In genomic region chr17:58270476-58271290, GRCh38 we compare ENCODE assay signal across 16 cellular contexts. TPM values are rescaled to one million over a fixed set of nuclear protein-coding genes. Genes with fewer than 3 reads are reported as not detected.
A peak's percentile ranks its signal among the peaks of the same experiment; 100 is the strongest.
DNase-seq lines count a peak whose midpoint lies in the region; ATAC-seq and TF ChIP-seq lines count a peak whose summit lies in the region.
"Had no signal": no experiment of that assay in that cellular context is flagged by ENCODE, and none has a peak within 500 bp of the region (broad histone marks: within the 10 kb centered on the region; RNA-seq: fewer than 3 reads in every experiment).

No MANE protein-coding gene starts in this region.

- no peak overlapping the region for H2AFZ ChIP-seq in DND-41 (ENCODE audit: low read depth, low read length)

- H3K36me3 Mint-ChIP-seq in activated CD8-positive, alpha-beta memory T cell treated with anti-CD3 and anti-CD28 coated beads, Interleukin-2, amount 10 ng/mL, durations not matched to agents 7 days and 5 days = no peaks in the 10 kb centered on the region
- H3K36me3 Mint-ChIP-seq in memory B cell (no peaks in the 10 kb centered on the region), CD14-positive monocyte (peaks cover 31 to 36% of the 10 kb centered on the region in 2 donors)

- H3K79me2 ChIP-seq in DND-41 (ENCODE audit: insufficient read depth, low read length) = no peaks in the 10 kb centered on the region

- intact Hi-C loops in CD14-positive monocyte (cut with micrococcal nuclease) = no loop called here

- no peaks in the 10 kb centered on the region for H3K4me1 ChIP-seq in DND-41 (ENCODE audit: insufficient read depth, low read length)
- H3K4me1 ChIP-seq: gastrocnemius medialis, transverse colon had no signal

- peaks cover 11% of the 10 kb centered on the region for H3K27me3 Mint-ChIP-seq in activated CD8-positive, alpha-beta memory T cell treated with anti-CD3 and anti-CD28 coated beads, Interleukin-2, amount 10 ng/mL, durations not matched to agents 7 days and 5 days
- peaks cover 20% of the 10 kb centered on the region for H3K27me3 Mint-ChIP-seq in memory B cell
- peaks cover 1 to 7% (median 3%) of the 10 kb centered on the region in 3 donors for H3K27me3 Mint-ChIP-seq in CD14-positive monocyte (ENCODE audit: low read depth in 3 of 3)

- no peak overlapping the region for H3K27ac Mint-ChIP-seq in activated CD8-positive, alpha-beta memory T cell treated with anti-CD3 and anti-CD28 coated beads, Interleukin-2, amount 10 ng/mL, durations not matched to agents 7 days and 5 days
- H3K27ac Mint-ChIP-seq in memory B cell = no peak overlapping the region
- H3K27ac Mint-ChIP-seq in CD14-positive monocyte = no peak overlapping the region
- H3K27ac Mint-ChIP-seq: nephron; T-helper 2 cell treated with Interferon-gamma antibody and Interleukin-4, amounts not matched to agents 5 μg/mL and 100 μg/mL, for 36 hours had no signal

- DNase-seq in DND-41 (no peak), H7 (peak; percentile 80), memory B cell (ENCODE audit: low spot score in 2 of 2) (no peak), NOMO-1 treated with DMSO at 0.1 percent for 48 hours (lab: John Stamatoyannopoulos, UW; ENCODE audit: unreplicated experiment) (no peak), CD14-positive monocyte (ENCODE audit: low spot score) (no peak)
- DNase-seq in activated CD8-positive, alpha-beta memory T cell treated with anti-CD3 and anti-CD28 coated beads, Interleukin-2, amount 10 ng/mL, durations not matched to agents 7 days and 5 days = peak; percentile 34
- DNase-seq in stimulated activated CD4-positive, alpha-beta T cell treated with anti-CD3 and anti-CD28 coated beads, Interleukin-4, amount 100 ng/mL, for 1 hour = no peak
- DNase-seq: gastrocnemius medialis, IMR-90, kidney glomerular epithelial cell, NCI-H1930, transverse colon had no signal

- H4K20me1 ChIP-seq in DND-41 (ENCODE audit: insufficient read depth, low read length) = no peaks in the 10 kb centered on the region

- H3K4me3 Mint-ChIP-seq in activated CD8-positive, alpha-beta memory T cell treated with anti-CD3 and anti-CD28 coated beads, Interleukin-2, amount 10 ng/mL, durations not matched to agents 7 days and 5 days = no peak overlapping the region
- H3K4me3 Mint-ChIP-seq in memory B cell = no peak overlapping the region
- H3K4me3 Mint-ChIP-seq in CD14-positive monocyte = no peak overlapping the region
- H3K4me3 Mint-ChIP-seq: nephron; T-helper 2 cell treated with Interferon-gamma antibody and Interleukin-4, amounts not matched to agents 5 μg/mL and 100 μg/mL, for 36 hours had no signal

- H3K4me2 ChIP-seq in DND-41 (ENCODE audit: insufficient read depth, low read length) = no peak overlapping the region

- ATAC-seq in DND-41 (ENCODE audit: insufficient read depth, low read depth) = no peak
- peak; percentile 27 for ATAC-seq in activated CD8-positive, alpha-beta memory T cell treated with anti-CD3 and anti-CD28 coated beads, Interleukin-2, amount 10 ng/mL, durations not matched to agents 7 days and 5 days
- ATAC-seq in memory B cell (ENCODE audit: low read depth) = peak; percentile 31
- no peak for ATAC-seq in GM18858 (IDR thresholded peaks at IDR 0.05; ENCODE audit: unreplicated experiment)
- ATAC-seq: gastrocnemius medialis had no signal

- peak; percentile 29 for TF ChIP-seq CTCF in DND-41 (IDR thresholded peaks at IDR 0.05; ENCODE audit: borderline replicate concordance, extremely low read depth, low read length, poor library complexity, severe bottlenecking)
- no peak for TF ChIP-seq CTCF in CD14-positive monocyte (IDR thresholded peaks at IDR 0.05)

- H3K4me3 ChIP-seq in DND-41 (ENCODE audit: low read depth in 1 of 2, low read length in 2 of 2) (no peak overlapping the region), H7 (ENCODE audit: insufficient read depth, low read depth, low read length) (no peak overlapping the region)
- H3K4me3 ChIP-seq: gastrocnemius medialis, transverse colon had no signal

- H3K27ac ChIP-seq in DND-41 (ENCODE audit: low read length) = no peak overlapping the region
- H3K27ac ChIP-seq: gastrocnemius medialis, transverse colon had no signal

- no peaks in the 10 kb centered on the region for H3K9me3 ChIP-seq in DND-41 (ENCODE audit: insufficient read depth, low read length, severe bottlenecking)
- H3K9me3 ChIP-seq: gastrocnemius medialis, transverse colon had no signal

- CTCF ChIA-PET in activated CD8-positive, alpha-beta memory T cell treated with anti-CD3 and anti-CD28 coated beads, Interleukin-2, amount 10 ng/mL, durations not matched to agents 7 days and 5 days (lab: Charles Lee) = interaction anchor here (0.9 kb wide), 1 partner anchor 13 kb away, joined by 3 read pairs; no protein-coding TSS in a partner anchor

- H3K9me3 Mint-ChIP-seq in activated CD8-positive, alpha-beta memory T cell treated with anti-CD3 and anti-CD28 coated beads, Interleukin-2, amount 10 ng/mL, durations not matched to agents 7 days and 5 days (ENCODE audit: low read depth) = no peaks in the 10 kb centered on the region
- H3K9me3 Mint-ChIP-seq in memory B cell (no peaks in the 10 kb centered on the region), CD14-positive monocyte (peaks cover 0 to 2% (median 0%) of the 10 kb centered on the region in 7 donors)
- H3K9me3 Mint-ChIP-seq: nephron; T-helper 2 cell treated with Interferon-gamma antibody and Interleukin-4, amounts not matched to agents 5 μg/mL and 100 μg/mL, for 36 hours had no signal

- H3K4me1 Mint-ChIP-seq in activated CD8-positive, alpha-beta memory T cell treated with anti-CD3 and anti-CD28 coated beads, Interleukin-2, amount 10 ng/mL, durations not matched to agents 7 days and 5 days = peaks cover 10% of the 10 kb centered on the region
- H3K4me1 Mint-ChIP-seq in memory B cell = peaks cover 3% of the 10 kb centered on the region
- H3K4me1 Mint-ChIP-seq in CD14-positive monocyte = peaks cover 82% of the 10 kb centered on the region
- H3K4me1 Mint-ChIP-seq: nephron had no signal

- no peak overlapping the region for H3K9ac ChIP-seq in DND-41 (ENCODE audit: low read depth, low read length)

- H3K27me3 ChIP-seq in DND-41 (ENCODE audit: insufficient read depth, low read length, poor library complexity) (peaks cover 13% of the 10 kb centered on the region), H7 (ENCODE audit: control insufficient read depth, insufficient read depth, low read length) (no peaks in the 10 kb centered on the region; the same call in 1 of the 2 replicates)
- H3K27me3 ChIP-seq: gastrocnemius medialis, transverse colon had no signal

- H3K36me3 ChIP-seq in DND-41 (ENCODE audit: insufficient read depth, low read length) (no peaks in the 10 kb centered on the region), H7 (replicated peaks; ENCODE audit: control insufficient read depth, insufficient read depth, low read length) (no peaks in the 10 kb centered on the region)
- H3K36me3 ChIP-seq: gastrocnemius medialis, transverse colon had no signal

RNA-seq across cellular contexts. Expression of gene MPO, which starts 10.1 kb away (rescaled TPM):
- total RNA-seq in H7 (2014; rRNA removed; shearing (Covaris generic)) = not detected in 2 replicates
- under 1 TPM in 1 of 2 experiments, not detected in 1; 0.09 TPM for total RNA-seq in activated CD8-positive, alpha-beta memory T cell treated with anti-CD3 and anti-CD28 coated beads, Interleukin-2, amount 10 ng/mL, durations not matched to agents 7 days and 5 days
- polyA plus RNA-seq in CD14-positive monocyte = 1 to 10 TPM; 4.2 to 7.5 TPM
- total RNA-seq: dermis microvascular lymphatic vessel endothelial cell, IMR-90, transverse colon had no signal
- polyA plus RNA-seq: IMR-90 had no signal

RNA-seq across cellular contexts. Expression of gene LPO, which starts 32.3 kb away (rescaled TPM):
- total RNA-seq in H7 (2014; rRNA removed; shearing (Covaris generic)) = not detected in 2 replicates
- total RNA-seq in activated CD8-positive, alpha-beta memory T cell treated with anti-CD3 and anti-CD28 coated beads, Interleukin-2, amount 10 ng/mL, durations not matched to agents 7 days and 5 days = not detected
- polyA plus RNA-seq in CD14-positive monocyte = under 1 TPM in 1 of 2 donors, not detected in 1; 0.43 TPM
- total RNA-seq: dermis microvascular lymphatic vessel endothelial cell, gastrocnemius medialis, IMR-90, transverse colon had no signal
- polyA plus RNA-seq: IMR-90 had no signal

RNA-seq across cellular contexts. Expression of gene MKS1, which starts 51.6 kb away (rescaled TPM):
- 26.8 and 28.3 TPM in 2 replicates for total RNA-seq in H7 (2014; rRNA removed; shearing (Covaris generic))
- total RNA-seq in activated CD8-positive, alpha-beta memory T cell treated with anti-CD3 and anti-CD28 coated beads, Interleukin-2, amount 10 ng/mL, durations not matched to agents 7 days and 5 days = 10 to 100 TPM; 17.8 to 18.2 TPM
- 1 to 10 TPM; 4.2 to 5.0 TPM for polyA plus RNA-seq in CD14-positive monocyte

RNA-seq across cellular contexts. Expression of gene TSPOAP1, which starts 57.9 kb away (rescaled TPM):
- 4.2 and 11.6 TPM in 2 replicates for total RNA-seq in H7 (2014; rRNA removed; shearing (Covaris generic))
- 10 to 100 TPM; 25.6 to 66.3 TPM for total RNA-seq in activated CD8-positive, alpha-beta memory T cell treated with anti-CD3 and anti-CD28 coated beads, Interleukin-2, amount 10 ng/mL, durations not matched to agents 7 days and 5 days
- polyA plus RNA-seq in CD14-positive monocyte = under 1 TPM; 0.10 to 0.18 TPM
- total RNA-seq: dermis microvascular lymphatic vessel endothelial cell had no signal

Comparison
In these comparisons a context has a peak if more than half of its experiments do, and no peak if none do; other contexts are left out.
1. ATAC-seq: peak in activated CD8-positive, alpha-beta memory T cell treated with anti-CD3 and anti-CD28 coated beads, Interleukin-2, amount 10 ng/mL, durations not matched to agents 7 days and 5 days (single experiment) and memory B cell (single experiment); none in DND-41 (single experiment) and GM18858 (single experiment).
2. DNase-seq: peak in H7 (single experiment) and activated CD8-positive, alpha-beta memory T cell treated with anti-CD3 and anti-CD28 coated beads, Interleukin-2, amount 10 ng/mL, durations not matched to agents 7 days and 5 days (single experiment); none in DND-41 (single experiment), memory B cell (0 of 2), NOMO-1 treated with DMSO at 0.1 percent for 48 hours (single experiment), stimulated activated CD4-positive, alpha-beta T cell treated with anti-CD3 and anti-CD28 coated beads, Interleukin-4, amount 100 ng/mL, for 1 hour (single experiment) and CD14-positive monocyte (single experiment).